9 cellular contexts compared by ENCODE assay signal in the genomic region with DNA sequence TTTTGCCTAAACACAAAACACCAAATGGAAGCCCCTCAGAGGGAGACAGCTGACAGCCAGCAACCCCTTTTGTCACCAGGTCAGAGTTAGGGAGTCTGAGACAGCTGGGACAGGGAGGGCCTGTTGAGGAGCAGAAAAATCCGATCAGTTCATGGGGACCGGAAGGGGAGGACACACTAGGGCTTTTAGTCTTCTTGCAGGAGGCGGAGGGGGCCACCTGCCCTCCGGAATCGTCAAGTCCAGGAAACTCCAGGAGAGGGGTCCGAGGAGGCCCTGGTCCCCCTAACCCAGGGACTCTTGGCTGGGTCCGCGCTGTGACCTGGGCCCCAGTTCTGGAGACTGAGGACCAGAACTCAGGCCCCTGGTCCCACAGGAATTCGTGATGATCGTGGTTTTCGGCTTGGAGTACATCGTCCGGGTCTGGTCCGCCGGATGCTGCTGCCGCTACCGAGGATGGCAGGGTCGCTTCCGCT. TPM values are rescaled to one million over a fixed set of nuclear protein-coding genes. Genes with fewer than 3 reads are reported as not detected.
A peak's percentile ranks its signal among the peaks of the same experiment; 100 is the strongest.
DNase-seq lines count a peak whose midpoint lies in the region; ATAC-seq and TF ChIP-seq lines count a peak whose summit lies in the region.
"Had no signal": no experiment of that assay in that cellular context is flagged by ENCODE, and none has a peak within 500 bp of the region (broad histone marks: within the 10 kb centered on the region; RNA-seq: fewer than 3 reads in every experiment).

No MANE protein-coding gene starts in this region.

- H3K4me1 ChIP-seq in iPS-18a (ENCODE audit: control insufficient read depth, low read depth, low read length) = peaks cover 4% of the 10 kb centered on the region
- H3K4me1 ChIP-seq in stomach = peaks cover 6 to 36% (median 23%) of the 10 kb centered on the region in 4 donors

- intact Hi-C loops in stomach (cut with DNase I; ENCODE audit: low total_unique reads) = no loop called here

- 37 to 63% (median 55%) methylated on average over 4 to 19 of the region's 19 CpGs for WGBS in stomach, 5 donors

- DNase-seq in activated CD4-positive, alpha-beta T cell treated with anti-CD3 and anti-CD28 coated beads, Interleukin-2, amount 10 ng/mL, durations not matched to agents 7 days and 5 days = no peak
- DNase-seq in activated CD4-positive, alpha-beta T cell treated with anti-CD3 and anti-CD28 coated beads, Interleukin-2, amount 50 U/mL, for 1 hour = no peak
- peak in 2 of 34 experiments; percentile 14 to 39 for DNase-seq in T-cell
- DNase-seq in stomach = no peak
- no peak for DNase-seq in superior temporal gyrus (ENCODE audit: extremely low spot score)
- no peak for DNase-seq in SIG-M5 treated with dmso at 0.1 percent for 504 hours (lab: John Stamatoyannopoulos, UW; ENCODE audit: unreplicated experiment)
- DNase-seq in HuH-7 (ENCODE audit: low spot score) = no peak
- DNase-seq: SHP77 treated with DMSO at 0.1 percent for 48 hours had no signal

- peak overlapping the region; percentile 89 for H3K27ac Mint-ChIP-seq in activated CD4-positive, alpha-beta T cell treated with anti-CD3 and anti-CD28 coated beads, Interleukin-2, amount 10 ng/mL, durations not matched to agents 7 days and 5 days
- peak overlapping the region; percentile 73 to 86 for H3K27ac Mint-ChIP-seq in T-cell

- H3K4me3 ChIP-seq in iPS-18a (ENCODE audit: low read length) (peak overlapping the region; percentile 64), stomach (peak overlapping the region; percentile 35 to 52 (median 43))

- H3K36me3 Mint-ChIP-seq in activated CD4-positive, alpha-beta T cell treated with anti-CD3 and anti-CD28 coated beads, Interleukin-2, amount 10 ng/mL, durations not matched to agents 7 days and 5 days (ENCODE audit: low read depth) = no peaks in the 10 kb centered on the region
- no peaks in the 10 kb centered on the region for H3K36me3 Mint-ChIP-seq in T-cell

- no peak overlapping the region for H3K9ac ChIP-seq in iPS-18a (ENCODE audit: low read length)

- H3K4me1 Mint-ChIP-seq in activated CD4-positive, alpha-beta T cell treated with anti-CD3 and anti-CD28 coated beads, Interleukin-2, amount 10 ng/mL, durations not matched to agents 7 days and 5 days = peaks cover 19% of the 10 kb centered on the region
- peaks cover 5 to 15% (median 10%) of the 10 kb centered on the region in 3 donors for H3K4me1 Mint-ChIP-seq in T-cell

- POLR2A ChIA-PET in activated CD4-positive, alpha-beta T cell treated with anti-CD3 and anti-CD28 coated beads, Interleukin-2, amount 10 ng/mL, durations not matched to agents 7 days and 5 days (lab: Charles Lee) = no interaction called here
- POLR2A ChIA-PET in T-cell (lab: Charles Lee) = no interaction called here

- TF ChIP-seq EP300 in stomach (IDR thresholded peaks at IDR 0.05) = no peak

- peak in 2 of 4 experiments; percentile 60 to 66 for ATAC-seq in T-cell (replicated peaks in 1 of 4)

- peaks cover 8% of the 10 kb centered on the region for H3K27me3 Mint-ChIP-seq in activated CD4-positive, alpha-beta T cell treated with anti-CD3 and anti-CD28 coated beads, Interleukin-2, amount 10 ng/mL, durations not matched to agents 7 days and 5 days
- H3K27me3 Mint-ChIP-seq in T-cell = no peaks in the 10 kb centered on the region

- no peak for TF ChIP-seq CTCF in stomach (IDR thresholded peaks at IDR 0.05)

- no peaks in the 10 kb centered on the region for H3K9me3 Mint-ChIP-seq in activated CD4-positive, alpha-beta T cell treated with anti-CD3 and anti-CD28 coated beads, Interleukin-2, amount 10 ng/mL, durations not matched to agents 7 days and 5 days
- H3K9me3 Mint-ChIP-seq in T-cell = no peaks in the 10 kb centered on the region

- TF ChIP-seq POLR2A in stomach (IDR thresholded peaks at IDR 0.05) = no peak

- H3K36me3 ChIP-seq in iPS-18a (ENCODE audit: control insufficient read depth, low read depth, low read length) = no peaks in the 10 kb centered on the region
- H3K36me3 ChIP-seq in stomach = peaks cover 0 to 9% (median 0%) of the 10 kb centered on the region in 4 donors

- H3K27ac ChIP-seq in iPS-18a (ENCODE audit: low read length) (no peak overlapping the region), stomach (no peak overlapping the region)

- H3K9me3 ChIP-seq in iPS-18a (ENCODE audit: control insufficient read depth, low read depth, low read length) (no peaks in the 10 kb centered on the region), stomach (no peaks in the 10 kb centered on the region)

- H3K4me3 Mint-ChIP-seq in activated CD4-positive, alpha-beta T cell treated with anti-CD3 and anti-CD28 coated beads, Interleukin-2, amount 10 ng/mL, durations not matched to agents 7 days and 5 days = peak overlapping the region; percentile 67
- H3K4me3 Mint-ChIP-seq in T-cell = peak overlapping the region; percentile 77 to 83 (median 80)

- H3K27me3 ChIP-seq in iPS-18a (ENCODE audit: control insufficient read depth, insufficient read depth, low read length) (peaks cover 13% of the 10 kb centered on the region), stomach (peaks cover 0 to 18% (median 4%) of the 10 kb centered on the region in 3 donors)

- CTCF ChIA-PET in activated CD4-positive, alpha-beta T cell treated with anti-CD3 and anti-CD28 coated beads, Interleukin-2, amount 10 ng/mL, durations not matched to agents 7 days and 5 days (lab: Charles Lee) = interaction anchor here (0.5 to 1.3 kb wide), 3 partner anchors 15 to 118 kb away, joined by 3 to 6 read pairs (median 5); no protein-coding TSS in a partner anchor
- CTCF ChIA-PET in T-cell (lab: Charles Lee) = interaction anchor here in 1 of 2 donors (0.6 kb wide), 1 partner anchor 13 kb away, joined by 3 read pairs; no protein-coding TSS in a partner anchor

RNA-seq across cellular contexts. Expression of gene KCNQ4, which starts 34.2 kb away (rescaled TPM):
- under 1 TPM; 0.23 to 0.52 TPM for total RNA-seq in activated CD4-positive, alpha-beta T cell treated with anti-CD3 and anti-CD28 coated beads, Interleukin-2, amount 10 ng/mL, durations not matched to agents 7 days and 5 days
- total RNA-seq in T-cell = under 1 TPM; 0.10 to 0.35 (median 0.26) TPM
- total RNA-seq in stomach = 1 to 10 TPM in 2 of 5 donors, under 1 TPM in 2, not detected in 1; 0.55 to 7.6 (median 2.5) TPM
- 1 to 10 TPM in 1 of 3 donors, under 1 TPM in 2; 0.31 to 2.2 (median 0.56) TPM for polyA plus RNA-seq in stomach

RNA-seq across cellular contexts. Expression of gene CITED4, which starts 44.3 kb away (rescaled TPM):
- 1 to 10 TPM; 4.1 to 6.8 TPM for total RNA-seq in activated CD4-positive, alpha-beta T cell treated with anti-CD3 and anti-CD28 coated beads, Interleukin-2, amount 10 ng/mL, durations not matched to agents 7 days and 5 days
- total RNA-seq in T-cell (10 to 100 TPM; 23.4 to 37.0 (median 28.4) TPM), stomach (100 to 1,000 TPM in 1 of 5 donors, 10 to 100 TPM in 3, 1 to 10 TPM in 1; 2.6 to 152 (median 38.4) TPM)
- 10 to 100 TPM in 2 of 3 donors, 1 to 10 TPM in 1; 8.6 to 22.5 (median 13.5) TPM for polyA plus RNA-seq in stomach
